15 cellular contexts compared by ENCODE assay signal in genomic region chr1:117321680-117322609, GRCh38. TPM values are rescaled to one million over a fixed set of nuclear protein-coding genes. Genes with fewer than 3 reads are reported as not detected.
DNase-seq lines count a peak whose midpoint lies in the region; ATAC-seq and TF ChIP-seq lines count a peak whose summit lies in the region.
"Had no signal": no experiment of that assay in that cellular context is flagged by ENCODE, and none has a peak within 500 bp of the region (broad histone marks: within the 10 kb centered on the region; RNA-seq: fewer than 3 reads in every experiment).

No MANE protein-coding gene starts in this region.

- POLR2A ChIA-PET in WTC11 (lab: Charles Lee), result interaction anchor here (0.5 kb wide), 1 partner anchor 378 kb away, joined by 3 read pairs; no protein-coding TSS in a partner anchor

- H3K27ac ChIP-seq in right cardiac atrium (ENCODE audit: low read length) (peak overlapping the region; percentile 61), endodermal cell (ENCODE audit: low read depth, low read length) (no peak overlapping the region)
- H3K27ac ChIP-seq: SJCRH30 had no signal

- CTCF ChIA-PET in WTC11 (lab: Charles Lee), result interaction anchor here (0.9 to 1.2 kb wide), 2 partner anchors 37 to 432 kb away, joined by 3 read pairs; no protein-coding TSS in a partner anchor

- H3K36me3 Mint-ChIP-seq in WTC11 (no peaks in the 10 kb centered on the region), endodermal cell (ENCODE audit: low read depth) (no peaks in the 10 kb centered on the region)
- H3K36me3 Mint-ChIP-seq: CD8-positive, alpha-beta T cell had no signal

- H3K4me3 ChIP-seq in fibroblast of villous mesenchyme (ENCODE audit: low read depth, low read length) (no peak overlapping the region), right cardiac atrium (ENCODE audit: low read length) (no peak overlapping the region), endodermal cell (ENCODE audit: low read length) (no peak overlapping the region)
- H3K4me3 ChIP-seq: HAP-1, SJCRH30 had no signal

- no peaks in the 10 kb centered on the region for H3K27me3 Mint-ChIP-seq in WTC11 (ENCODE audit: low read depth)
- H3K27me3 Mint-ChIP-seq in endodermal cell (ENCODE audit: insufficient read depth), result no peaks in the 10 kb centered on the region

- H3K36me3 ChIP-seq in endodermal cell (ENCODE audit: control insufficient read depth, insufficient read depth, low read length), result no peaks in the 10 kb centered on the region
- H3K36me3 ChIP-seq: HAP-1, SJCRH30 had no signal

- H3K9me3 ChIP-seq in right cardiac atrium (ENCODE audit: control insufficient read depth, low read length) (no peaks in the 10 kb centered on the region), endodermal cell (ENCODE audit: control insufficient read depth, low read length) (no peaks in the 10 kb centered on the region)
- H3K9me3 ChIP-seq: HAP-1, SJCRH30 had no signal

- H3K27ac Mint-ChIP-seq in WTC11 (no peak overlapping the region), endodermal cell (no peak overlapping the region)
- H3K27ac Mint-ChIP-seq: CD8-positive, alpha-beta T cell had no signal

- ATAC-seq in WTC11, result peak; percentile 71
- ATAC-seq in right cardiac atrium, result peak; percentile 67 to 86
- ATAC-seq in sciatic nerve, result peak; percentile 55
- no peak for ATAC-seq in HG02981 (IDR thresholded peaks at IDR 0.05; ENCODE audit: unreplicated experiment)
- ATAC-seq: CD8-positive, alpha-beta T cell had no signal

- intact Hi-C loops in right cardiac atrium (cut with DNase I) (no loop called here), sciatic nerve (cut with DNase I) (no loop called here)

- no peak for DNase-seq in WTC11 (ENCODE audit: low spot score)
- DNase-seq in fibroblast of villous mesenchyme (ENCODE audit: low read depth), result peak; percentile 64
- peak in 1 of 3 donors; percentile 37 for DNase-seq in right cardiac atrium
- no peak for DNase-seq in sciatic nerve (ENCODE audit: low spot score)
- no peak for DNase-seq in endodermal cell
- no peak for DNase-seq in DMS53 (lab: John Stamatoyannopoulos, UW)
- no peak for DNase-seq in ecto neural progenitor cell (ENCODE audit: low spot score)
- DNase-seq: CD8-positive, alpha-beta T cell; Kasumi-1; NCI-H1105 treated with DMSO at 0.1 percent for 48 hours; NCI-H187 treated with DMSO at 0.1 percent for 48 hours; NCI-H510A treated with DMSO at 0.1 percent for 48 hours; SJCRH30 had no signal

- H3K4me3 Mint-ChIP-seq in WTC11 (no peak overlapping the region), endodermal cell (no peak overlapping the region)
- H3K4me3 Mint-ChIP-seq: CD8-positive, alpha-beta T cell had no signal

- no peak for TF ChIP-seq CTCF in WTC11 (IDR thresholded peaks at IDR 0.05)
- no peak for TF ChIP-seq CTCF in fibroblast of villous mesenchyme (IDR thresholded peaks at IDR 0.05; ENCODE audit: insufficient read depth, low read depth, low read length)
- no peak for TF ChIP-seq CTCF in endodermal cell (conservative IDR thresholded peaks at IDR 0.05)

- H3K4me1 Mint-ChIP-seq in WTC11, result peaks cover 13% of the 10 kb centered on the region
- H3K4me1 Mint-ChIP-seq in endodermal cell, result peaks cover 28% of the 10 kb centered on the region

- H3K27me3 ChIP-seq in right cardiac atrium (ENCODE audit: control insufficient read depth, insufficient read depth) (no peaks in the 10 kb centered on the region), endodermal cell (ENCODE audit: control insufficient read depth, insufficient read depth, low read length, poor library complexity, severe bottlenecking) (no peaks in the 10 kb centered on the region)
- H3K27me3 ChIP-seq: SJCRH30 had no signal

- no peaks in the 10 kb centered on the region for H3K4me1 ChIP-seq in right cardiac atrium (ENCODE audit: control insufficient read depth, insufficient read depth, low read length)
- peaks cover 6% of the 10 kb centered on the region for H3K4me1 ChIP-seq in endodermal cell (ENCODE audit: control insufficient read depth, insufficient read depth, low read length)
- H3K4me1 ChIP-seq: HAP-1 had no signal

- WGBS in right cardiac atrium, result 27% methylated on average over 5 of the region's 5 CpGs
- WGBS in endodermal cell (ENCODE audit: insufficient coverage in 1 of 2, insufficient read length in 1 of 2), 2 experiments, result 61 to 100% methylated on average over 2 to 5 of the region's 5 CpGs

- H3K9me3 Mint-ChIP-seq in WTC11 (no peaks in the 10 kb centered on the region), endodermal cell (no peaks in the 10 kb centered on the region)
- H3K9me3 Mint-ChIP-seq: CD8-positive, alpha-beta T cell had no signal

- H3K9ac ChIP-seq in endodermal cell (ENCODE audit: extremely low read depth, low read length, poor library complexity, severe bottlenecking), result no peak overlapping the region

TF ChIP-seq in WTC11, 78 proteins besides CTCF, POLR2A, EP300 and RAD21 (continues in another document):
- TF ChIP-seq KAT7 (CRISPR knock-in tag; IDR thresholded peaks at IDR 0.05; ENCODE audit: borderline replicate concordance), result no peak
- TF ChIP-seq ERG (CRISPR knock-in tag; IDR thresholded peaks at IDR 0.05), result no peak
- TF ChIP-seq ATF3 (CRISPR knock-in tag; conservative IDR thresholded peaks at IDR 0.05), result no peak
- no peak for TF ChIP-seq CREM (CRISPR knock-in tag; IDR thresholded peaks at IDR 0.05)
- no peak for TF ChIP-seq ZNF263 (CRISPR knock-in tag; IDR thresholded peaks at IDR 0.05; ENCODE audit: low read depth)
- no peak for TF ChIP-seq JAZF1 (CRISPR knock-in tag; IDR thresholded peaks at IDR 0.05)
- TF ChIP-seq ZNF317 (CRISPR knock-in tag; IDR thresholded peaks at IDR 0.05; ENCODE audit: borderline replicate concordance, low read depth), result no peak
- no peak for TF ChIP-seq IRF1 (CRISPR knock-in tag; IDR thresholded peaks at IDR 0.05)
- no peak for TF ChIP-seq ZNF281 (CRISPR knock-in tag; IDR thresholded peaks at IDR 0.05)
- TF ChIP-seq USF2 (CRISPR knock-in tag; IDR thresholded peaks at IDR 0.05), result no peak

RNA-seq across cellular contexts. Expression of gene MAN1A2, which starts 45.3 kb away (rescaled TPM):
- total RNA-seq in WTC11 (2021) (14.9 to 19.9 TPM (median 16.0 TPM) in 3 replicates), fibroblast of villous mesenchyme (63.5 and 78.2 TPM in 2 replicates), right cardiac atrium (10 to 100 TPM; 38.1 to 49.0 (median 45.5) TPM), sciatic nerve (50.0 TPM), endodermal cell (10 to 100 TPM; 33.3 to 40.9 TPM)
- 8.8 TPM for polyA plus RNA-seq in right cardiac atrium
- 25.3 TPM for polyA plus RNA-seq in endodermal cell (2013, experiment 1 of 2)
- polyA plus RNA-seq in endodermal cell (2013, experiment 2 of 2), result 20.8 TPM
